ENCODE assay signal across 25 cellular contexts in genomic region chr3:24155291-24155690, GRCh38.
DNase-seq lines count a peak whose midpoint lies in the region; TF ChIP-seq lines count a peak whose summit lies in the region.
"Had no signal": no experiment of that assay in that cellular context is flagged by ENCODE, and none has a peak within 500 bp of the region (broad histone marks: within the 10 kb centered on the region; RNA-seq: fewer than 3 reads in every experiment).

No MANE protein-coding gene starts in this region.

- H3K27me3 ChIP-seq in smooth muscle cell (ENCODE audit: low read depth) (no peaks in the 10 kb centered on the region), left ventricle myocardium inferior (ENCODE audit: low read depth) (no peaks in the 10 kb centered on the region)
- H3K27me3 ChIP-seq: BLaER1 treated with 17β-estradiol and CSF1 and Interleukin-3, amounts not matched to agents 10 nM and 100 nM; SJCRH30 had no signal

- H2AFZ ChIP-seq in smooth muscle cell (ENCODE audit: low read depth) = no peak overlapping the region
- H2AFZ ChIP-seq: GM23248 had no signal

- no peak for DNase-seq in activated naive CD4-positive, alpha-beta T cell treated with anti-CD3 and anti-CD28 coated beads for 36 hours
- DNase-seq in activated naive CD4-positive, alpha-beta T cell treated with anti-CD3 and anti-CD28 coated beads, Interleukin-2, amount 50 U/mL, for 16 hours = no peak
- DNase-seq in HFFc6 (no peak), kidney glomerular epithelial cell (lab: John Stamatoyannopoulos, UW) (peak; percentile 51), smooth muscle cell (lab: John Stamatoyannopoulos, UW; ENCODE audit: unreplicated experiment) (no peak), left ventricle myocardium inferior (no peak), NCI-H2196 treated with DMSO at 0.1 percent for 48 hours (lab: John Stamatoyannopoulos, UW; ENCODE audit: unreplicated experiment) (no peak)
- no peak for DNase-seq in stimulated activated CD4-positive, alpha-beta T cell treated with anti-CD3 and anti-CD28 coated beads, Interleukin-15, amount 100 ng/mL, for 24 hours
- DNase-seq: AML-193; CD4-positive, alpha-beta T cell; DMS153; DND-41; GM23248; H9; KBM-7; MV-4-11; NCI-H1105; NCI-H1436 treated with DMSO at 0.1 percent for 48 hours; NCI-H1930; NCI-H2107; NCI-H446; NCI-H524 treated with DMSO at 0.1 percent for 48 hours; NCI-H774; SJCRH30 had no signal

- H3K4me3 ChIP-seq in smooth muscle cell (no peak overlapping the region), left ventricle myocardium inferior (no peak overlapping the region)
- H3K4me3 ChIP-seq: BLaER1 treated with 17β-estradiol and CSF1 and Interleukin-3, amounts not matched to agents 10 nM and 100 nM; GM23248; SJCRH30 had no signal

- no peak for TF ChIP-seq CTCF in HFFc6 (IDR thresholded peaks at IDR 0.05)
- TF ChIP-seq CTCF in smooth muscle cell (IDR thresholded peaks at IDR 0.05; ENCODE audit: borderline replicate concordance, insufficient read depth, poor library complexity, severe bottlenecking) = no peak
- TF ChIP-seq CTCF in left ventricle myocardium inferior (IDR thresholded peaks at IDR 0.05; ENCODE audit: borderline replicate concordance) = no peak

- peaks cover 10% of the 10 kb centered on the region for H3K27me3 Mint-ChIP-seq in activated naive CD4-positive, alpha-beta T cell treated with anti-CD3 and anti-CD28 coated beads for 36 hours (ENCODE audit: low read depth)
- H3K27me3 Mint-ChIP-seq in HFFc6 (ENCODE audit: insufficient read depth) = no peaks in the 10 kb centered on the region

- H4K20me1 ChIP-seq in smooth muscle cell (ENCODE audit: low read depth) = no peaks in the 10 kb centered on the region
- H4K20me1 ChIP-seq: BLaER1 treated with 17β-estradiol and CSF1 and Interleukin-3, amounts not matched to agents 10 nM and 100 nM had no signal

- H3K4me3 Mint-ChIP-seq in activated naive CD4-positive, alpha-beta T cell treated with anti-CD3 and anti-CD28 coated beads for 36 hours = no peak overlapping the region
- H3K4me3 Mint-ChIP-seq in HFFc6 = no peak overlapping the region
- H3K4me3 Mint-ChIP-seq: CD4-positive, alpha-beta T cell; H9 had no signal

- CTCF ChIA-PET in activated naive CD4-positive, alpha-beta T cell treated with anti-CD3 and anti-CD28 coated beads for 36 hours (lab: Charles Lee) = interaction anchor here (1.5 kb wide), 1 partner anchor 10 kb away, joined by 4 read pairs; no protein-coding TSS in a partner anchor

- H3K4me1 Mint-ChIP-seq in activated naive CD4-positive, alpha-beta T cell treated with anti-CD3 and anti-CD28 coated beads for 36 hours (ENCODE audit: low read depth) = peaks cover 33% of the 10 kb centered on the region
- peaks cover 60% of the 10 kb centered on the region for H3K4me1 Mint-ChIP-seq in HFFc6 (ENCODE audit: low read depth)

- H3K4me1 ChIP-seq in smooth muscle cell (ENCODE audit: low read depth) (no peaks in the 10 kb centered on the region), left ventricle myocardium inferior (peaks cover 22% of the 10 kb centered on the region)
- H3K4me1 ChIP-seq: SJCRH30 had no signal

- H3K36me3 ChIP-seq in smooth muscle cell (ENCODE audit: low read depth) (no peaks in the 10 kb centered on the region), left ventricle myocardium inferior (no peaks in the 10 kb centered on the region)
- H3K36me3 ChIP-seq: BLaER1 treated with 17β-estradiol and CSF1 and Interleukin-3, amounts not matched to agents 10 nM and 100 nM; SJCRH30 had no signal

- H3K27ac Mint-ChIP-seq in activated naive CD4-positive, alpha-beta T cell treated with anti-CD3 and anti-CD28 coated beads for 36 hours = peak overlapping the region; percentile 4
- peak overlapping the region; percentile 36; the same call in 1 of the 2 replicates for H3K27ac Mint-ChIP-seq in HFFc6
- H3K27ac Mint-ChIP-seq: CD4-positive, alpha-beta T cell; H9 had no signal

- no peaks in the 10 kb centered on the region for H3K9me3 Mint-ChIP-seq in activated naive CD4-positive, alpha-beta T cell treated with anti-CD3 and anti-CD28 coated beads for 36 hours
- H3K9me3 Mint-ChIP-seq in HFFc6 = no peaks in the 10 kb centered on the region
- H3K9me3 Mint-ChIP-seq: CD4-positive, alpha-beta T cell; H9 had no signal

- no peaks in the 10 kb centered on the region for H3K9me3 ChIP-seq in smooth muscle cell (replicated peaks; ENCODE audit: low read depth)
- no peaks in the 10 kb centered on the region for H3K9me3 ChIP-seq in left ventricle myocardium inferior (replicated peaks)
- H3K9me3 ChIP-seq: BLaER1 treated with 17β-estradiol and CSF1 and Interleukin-3, amounts not matched to agents 10 nM and 100 nM; SJCRH30 had no signal

- H3K4me2 ChIP-seq in smooth muscle cell = no peak overlapping the region

- H3F3A ChIP-seq in smooth muscle cell (ENCODE audit: low read depth) = no peaks in the 10 kb centered on the region

- peak overlapping the region; percentile 71 for H3K27ac ChIP-seq in smooth muscle cell (ENCODE audit: low read depth)
- H3K27ac ChIP-seq in left ventricle myocardium inferior (replicated peaks) = no peak overlapping the region
- H3K27ac ChIP-seq: SJCRH30 had no signal

- no peaks in the 10 kb centered on the region for H3K79me2 ChIP-seq in smooth muscle cell (ENCODE audit: low read depth)

- intact Hi-C loops in activated naive CD4-positive, alpha-beta T cell treated with anti-CD3 and anti-CD28 coated beads for 36 hours (cut with micrococcal nuclease) = loop anchor here (2.0 to 10.0 kb wide), 5 partner anchors 240 to 1630 kb away; partner anchors contain the start of genes NGLY1, NKIRAS1, RPL15 and TOP2B
- intact Hi-C loops in left ventricle myocardium inferior (cut with micrococcal nuclease) = no loop called here

- no peaks in the 10 kb centered on the region for H3K36me3 Mint-ChIP-seq in activated naive CD4-positive, alpha-beta T cell treated with anti-CD3 and anti-CD28 coated beads for 36 hours (ENCODE audit: low read depth)
- no peaks in the 10 kb centered on the region for H3K36me3 Mint-ChIP-seq in HFFc6 (ENCODE audit: low read depth)

- no peak overlapping the region for H3K9ac ChIP-seq in smooth muscle cell (ENCODE audit: low read depth)
- H3K9ac ChIP-seq: BLaER1 treated with 17β-estradiol and CSF1 and Interleukin-3, amounts not matched to agents 10 nM and 100 nM; GM23248 had no signal
